9 cellular contexts compared by ENCODE assay signal in the genomic region with DNA sequence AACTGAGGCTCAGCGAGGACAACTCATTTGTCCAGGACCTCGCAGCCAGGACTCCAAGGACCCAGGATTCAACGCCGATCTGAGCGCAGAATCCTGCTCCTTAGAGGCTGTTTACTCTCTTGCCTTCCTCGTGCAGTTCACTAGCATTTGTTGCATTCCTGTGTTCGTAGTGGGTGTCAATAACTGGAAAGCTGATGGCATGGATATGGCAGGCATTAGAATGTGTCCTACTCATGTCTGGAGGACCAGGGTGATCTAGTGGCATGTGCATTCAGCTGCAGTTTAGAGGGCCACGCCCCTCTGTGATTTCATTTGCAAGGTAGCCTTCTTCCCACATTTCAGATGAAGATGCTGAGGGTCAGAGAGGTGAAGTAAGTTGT. TPM values are rescaled to one million over a fixed set of nuclear protein-coding genes. Genes with fewer than 3 reads are reported as not detected.
DNase-seq lines count a peak whose midpoint lies in the region; ATAC-seq and TF ChIP-seq lines count a peak whose summit lies in the region.
"Had no signal": no experiment of that assay in that cellular context is flagged by ENCODE, and none has a peak within 500 bp of the region (broad histone marks: within the 10 kb centered on the region; RNA-seq: fewer than 3 reads in every experiment).

No MANE protein-coding gene starts in this region.

- H3K36me3 ChIP-seq in iPS DF 6.9 (ENCODE audit: control insufficient read depth, insufficient read depth, low read length), result no peaks in the 10 kb centered on the region

- H3K36me3 Mint-ChIP-seq in H9 (ENCODE audit: insufficient read depth in 1 of 3, low read depth in 3 of 3) (no peaks in the 10 kb centered on the region), WTC11 (no peaks in the 10 kb centered on the region)

- no peak overlapping the region for H2BK5ac ChIP-seq in H9 (ENCODE audit: insufficient read length, low read length)

- H3K9me3 Mint-ChIP-seq in H9 (no peaks in the 10 kb centered on the region; a peak in 2 of 5 replicates), WTC11 (peaks cover 3% of the 10 kb centered on the region; the same call in 1 of the 2 replicates)

- no peaks in the 10 kb centered on the region; the same call in 1 of the 2 replicates for H3K4me1 ChIP-seq in H9 (ENCODE audit: insufficient read depth, low read length)
- no peaks in the 10 kb centered on the region for H3K4me1 ChIP-seq in iPS DF 6.9 (ENCODE audit: control insufficient read depth, insufficient read depth, low read length)

- no peak overlapping the region for H2BK12ac ChIP-seq in H9 (ENCODE audit: insufficient read length, low read depth, low read length)

- TF ChIP-seq CTCF in H9 (conservative IDR thresholded peaks at IDR 0.05), result no peak
- TF ChIP-seq CTCF in WTC11 (IDR thresholded peaks at IDR 0.05), result no peak

- no peak overlapping the region for H3K18ac ChIP-seq in H9 (ENCODE audit: insufficient read length, low read depth, low read length)

- no peaks in the 10 kb centered on the region for H3K79me1 ChIP-seq in H9 (ENCODE audit: insufficient read depth, low read depth, low read length, poor library complexity, severe bottlenecking)

- no peaks in the 10 kb centered on the region for H3K23me2 ChIP-seq in H9 (ENCODE audit: insufficient read length, low read depth, low read length, poor library complexity, severe bottlenecking)

- H2AFZ ChIP-seq in H9 (ENCODE audit: low read length), result no peak overlapping the region

- no peak overlapping the region for H4K5ac ChIP-seq in H9 (ENCODE audit: insufficient read length, low read depth, low read length)

- no peak overlapping the region for H2BK20ac ChIP-seq in H9 (ENCODE audit: low read depth, low read length, poor library complexity, severe bottlenecking)

- H3K23ac ChIP-seq in H9 (ENCODE audit: insufficient read length, low read depth, low read length), result no peak overlapping the region

- peak overlapping the region; percentile 46 for H3K4me2 ChIP-seq in H9 (ENCODE audit: insufficient read depth, insufficient read length, low read length)

- no peak overlapping the region for H4K8ac ChIP-seq in H9 (replicated peaks; ENCODE audit: insufficient read length, low read depth, low read length)

- H3K4me3 Mint-ChIP-seq in H9 (peak overlapping the region; percentile 59 to 86), WTC11 (peak overlapping the region; percentile 80)

- H3K27me3 ChIP-seq in H9 (ENCODE audit: insufficient read depth, low read length) (peaks cover 14% of the 10 kb centered on the region; the same call in 1 of the 2 replicates), iPS DF 6.9 (ENCODE audit: control insufficient read depth, insufficient read depth, low read length) (peaks cover 8% of the 10 kb centered on the region; the same call in 1 of the 2 replicates)

- no peak overlapping the region for H3K56ac ChIP-seq in H9 (ENCODE audit: insufficient read length, low read depth, low read length)

- H4K91ac ChIP-seq in H9 (ENCODE audit: insufficient read length, low read depth, low read length), result no peak overlapping the region

- WGBS in H9 (ENCODE audit: extremely low coverage, insufficient read length, low lambda C conversion rate), result no CpG with 5 or more reads among the region's 8 CpGs
- no CpG with 5 or more reads among the region's 8 CpGs for WGBS in iPS DF 6.9 (ENCODE audit: insufficient coverage, insufficient read length)

- H4K20me1 ChIP-seq in H9 (ENCODE audit: control insufficient read depth, insufficient read depth, insufficient read length), result no peaks in the 10 kb centered on the region

- no peak overlapping the region for H2BK120ac ChIP-seq in H9 (ENCODE audit: low read depth, low read length, poor library complexity, severe bottlenecking)

- H3K79me2 ChIP-seq in H9 (ENCODE audit: insufficient read depth, low read length), result no peaks in the 10 kb centered on the region

- H3K4me3 ChIP-seq in iPS DF 6.9 (ENCODE audit: low read length) (peak overlapping the region; percentile 40; the same call in 1 of the 2 replicates), skin epidermis (peak overlapping the region; percentile 33 to 53 (median 42))

- no peak overlapping the region for H3K27ac Mint-ChIP-seq in H9
- H3K27ac Mint-ChIP-seq in WTC11, result no peak overlapping the region

- H3K27ac ChIP-seq in H9 (ENCODE audit: insufficient read length, low read depth, low read length) (no peak overlapping the region), iPS DF 6.9 (ENCODE audit: low read length) (no peak overlapping the region), skin epidermis (peak overlapping the region in 12 of 21 experiments; percentile 29 to 84 (median 74))
- H3K27ac ChIP-seq: VCaP had no signal

- H3K4me1 Mint-ChIP-seq in H9 (peaks cover 13% of the 10 kb centered on the region in 2 experiments), WTC11 (peaks cover 14% of the 10 kb centered on the region)

- no peak overlapping the region for H2BK15ac ChIP-seq in H9 (ENCODE audit: low read depth, low read length)

- no peak overlapping the region for H2AK5ac ChIP-seq in H9 (ENCODE audit: insufficient read length, low read length)

- DNase-seq in H9 (no peak), WTC11 (ENCODE audit: low spot score) (no peak), iPS DF 6.9 (ENCODE audit: low read depth, low spot score) (no peak), SW 1271 (lab: John Stamatoyannopoulos, UW) (no peak), NCI-H1436 treated with DMSO at 0.1 percent for 48 hours (lab: John Stamatoyannopoulos, UW) (no peak), NOMO-1 treated with dmso at 0.1 percent for 144 hours (lab: John Stamatoyannopoulos, UW; ENCODE audit: unreplicated experiment) (no peak)

- H3K14ac ChIP-seq in H9 (ENCODE audit: insufficient read depth, low read length), result no peak overlapping the region

- H3K9me3 ChIP-seq in H9 (ENCODE audit: control insufficient read depth, low read depth, low read length) (no peaks in the 10 kb centered on the region), iPS DF 6.9 (ENCODE audit: control insufficient read depth, insufficient read depth, low read length) (no peaks in the 10 kb centered on the region)

- CTCF ChIA-PET in WTC11 (lab: Charles Lee), result interaction anchor here (0.9 to 2.6 kb wide), 8 partner anchors 65 to 287 kb away, joined by 3 to 15 read pairs (median 4); no protein-coding TSS in a partner anchor

- H3K4ac ChIP-seq in H9 (ENCODE audit: low read depth, low read length), result no peak overlapping the region

- ATAC-seq in WTC11 (no peak), HG03457 (IDR thresholded peaks at IDR 0.05; ENCODE audit: unreplicated experiment) (no peak)

- POLR2A ChIA-PET in WTC11 (lab: Charles Lee), result interaction anchor here (1.2 to 1.3 kb wide), 2 partner anchors 18 to 23 kb away, joined by 3 read pairs; no protein-coding TSS in a partner anchor

- H3K9ac ChIP-seq in H9 (ENCODE audit: extremely low read depth, insufficient read length, low read length), result no peak overlapping the region

- H3T11ph ChIP-seq in H9 (ENCODE audit: low read length), result no peak overlapping the region

- H3K27me3 Mint-ChIP-seq in H9 (ENCODE audit: low read depth) (peaks cover 79% of the 10 kb centered on the region), WTC11 (ENCODE audit: low read depth) (peaks cover 50% of the 10 kb centered on the region)

TF ChIP-seq in WTC11, 78 proteins besides CTCF, POLR2A, EP300 and RAD21:
- TF ChIP-seq ATF3 (CRISPR knock-in tag; conservative IDR thresholded peaks at IDR 0.05) (no peak), HMGA2 (CRISPR knock-in tag; IDR thresholded peaks at IDR 0.05) (no peak), SMAD4 (CRISPR knock-in tag; IDR thresholded peaks at IDR 0.05) (no peak), TEAD1 (CRISPR knock-in tag; IDR thresholded peaks at IDR 0.05) (no peak), FOXP4 (CRISPR knock-in tag; IDR thresholded peaks at IDR 0.05) (no peak), ZNF317 (CRISPR knock-in tag; IDR thresholded peaks at IDR 0.05; ENCODE audit: borderline replicate concordance, low read depth) (no peak)
- TF ChIP-seq, protein P1, sequence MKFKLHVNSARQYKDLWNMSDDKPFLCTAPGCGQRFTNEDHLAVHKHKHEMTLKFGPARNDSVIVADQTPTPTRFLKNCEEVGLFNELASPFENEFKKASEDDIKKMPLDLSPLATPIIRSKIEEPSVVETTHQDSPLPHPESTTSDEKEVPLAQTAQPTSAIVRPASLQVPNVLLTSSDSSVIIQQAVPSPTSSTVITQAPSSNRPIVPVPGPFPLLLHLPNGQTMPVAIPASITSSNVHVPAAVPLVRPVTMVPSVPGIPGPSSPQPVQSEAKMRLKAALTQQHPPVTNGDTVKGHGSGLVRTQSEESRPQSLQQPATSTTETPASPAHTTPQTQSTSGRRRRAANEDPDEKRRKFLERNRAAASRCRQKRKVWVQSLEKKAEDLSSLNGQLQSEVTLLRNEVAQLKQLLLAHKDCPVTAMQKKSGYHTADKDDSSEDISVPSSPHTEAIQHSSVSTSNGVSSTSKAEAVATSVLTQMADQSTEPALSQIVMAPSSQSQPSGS (CRISPR knock-in tag; IDR thresholded peaks at IDR 0.05; ENCODE audit: borderline replicate concordance, low read depth), result no peak
TF ChIP-seq in WTC11: peak in this region for 0.

RNA-seq across cellular contexts. Expression of gene CRISPLD2, which starts 0.5 kb away (rescaled TPM):
- 2.1 and 2.3 TPM in 2 replicates for total RNA-seq in H9 (2021)
- total RNA-seq in WTC11 (2021), result 8.7 to 9.5 TPM (median 9.4 TPM) in 3 replicates

Comparison
In these comparisons a context has a peak if more than half of its experiments do, and no peak if none do; other contexts are left out.
1. H3K27ac ChIP-seq: peak in skin epidermis (12 of 21); none in H9 (single experiment) and iPS DF 6.9 (single experiment).